18 cellular contexts compared by ENCODE assay signal in genomic region chr6:48426636-48427035, GRCh38.
DNase-seq lines count a peak whose midpoint lies in the region; ATAC-seq and TF ChIP-seq lines count a peak whose summit lies in the region.
"Had no signal": no experiment of that assay in that cellular context is flagged by ENCODE, and none has a peak within 500 bp of the region (broad histone marks: within the 10 kb centered on the region; RNA-seq: fewer than 3 reads in every experiment).

No MANE protein-coding gene starts in this region.

- POLR2A ChIA-PET in PC-3 (lab: Charles Lee; ENCODE audit: unreplicated experiment): no interaction called here

- H3K4me3 ChIP-seq in PC-3 (ENCODE audit: low read length): no peak overlapping the region
- no peak overlapping the region for H3K4me3 ChIP-seq in body of pancreas
- H3K4me3 ChIP-seq: lung, neural progenitor cell had no signal

- H3K36me3 ChIP-seq in PC-3 (ENCODE audit: low read depth, low read length) (no peaks in the 10 kb centered on the region), body of pancreas (replicated peaks in 1 of 2; ENCODE audit: insufficient read depth in 1 of 2, low read depth in 2 of 2) (no peaks in the 10 kb centered on the region)
- H3K36me3 ChIP-seq: neural progenitor cell had no signal

- H3F3A ChIP-seq in PC-3 (ENCODE audit: low read length, unreplicated experiment): no peaks in the 10 kb centered on the region

- DNase-seq in ELR (ENCODE audit: low read depth) (peak; percentile 91), PC-3 (peak; percentile 40), dermis blood vessel endothelial cell (peak; percentile 7), non-pigmented ciliary epithelial cell (ENCODE audit: low read depth) (peak; percentile 75), body of pancreas (no peak)
- no peak for DNase-seq in activated naive CD4-positive, alpha-beta T cell (lab: John Stamatoyannopoulos, UW)
- DNase-seq in activated naive CD8-positive, alpha-beta T cell treated with anti-CD3 and anti-CD28 coated beads for 36 hours: no peak
- DNase-seq: activated CD4-positive, alpha-beta T cell treated with anti-CD3 and anti-CD28 coated beads, Interleukin-2, amount 10 ng/mL, durations not matched to agents 7 days and 5 days; CD8-positive, alpha-beta memory T cell; endodermal cell; H7; NCI-H446; RPMI8226; small intestine; T-helper 9 cell had no signal

- H3K27me3 ChIP-seq in PC-3 (ENCODE audit: low read length) (no peaks in the 10 kb centered on the region), body of pancreas (no peaks in the 10 kb centered on the region)
- H3K27me3 ChIP-seq: neural progenitor cell had no signal

- no peak for TF ChIP-seq POLR2A in body of pancreas (IDR thresholded peaks at IDR 0.05)

- H3K27ac ChIP-seq in PC-3 (ENCODE audit: low read length) (no peak overlapping the region), body of pancreas (no peak overlapping the region)
- H3K27ac ChIP-seq: neural progenitor cell had no signal

- intact Hi-C loops in PC-3 (cut with micrococcal nuclease): no loop called here
- intact Hi-C loops in body of pancreas (cut with DNase I): no loop called here

- CTCF ChIA-PET in PC-3 (lab: Charles Lee): no interaction called here

- peaks cover 3% of the 10 kb centered on the region for H3K9me3 Mint-ChIP-seq in activated naive CD8-positive, alpha-beta T cell treated with anti-CD3 and anti-CD28 coated beads for 36 hours
- H3K9me3 Mint-ChIP-seq: activated CD4-positive, alpha-beta T cell treated with anti-CD3 and anti-CD28 coated beads, Interleukin-2, amount 10 ng/mL, durations not matched to agents 7 days and 5 days had no signal

- no peaks in the 10 kb centered on the region for H3K4me1 Mint-ChIP-seq in activated naive CD8-positive, alpha-beta T cell treated with anti-CD3 and anti-CD28 coated beads for 36 hours
- H3K4me1 Mint-ChIP-seq: activated CD4-positive, alpha-beta T cell treated with anti-CD3 and anti-CD28 coated beads, Interleukin-2, amount 10 ng/mL, durations not matched to agents 7 days and 5 days; CD8-positive, alpha-beta memory T cell; endodermal cell; neural progenitor cell had no signal

- no peak for TF ChIP-seq CTCF in PC-3 (conservative IDR thresholded peaks at IDR 0.05; ENCODE audit: low read depth, low read length)
- TF ChIP-seq CTCF in body of pancreas (IDR thresholded peaks at IDR 0.05): no peak

- no peak overlapping the region for H2AFZ ChIP-seq in PC-3 (ENCODE audit: low read length)
- H2AFZ ChIP-seq: neural progenitor cell had no signal

- H3K9me3 ChIP-seq in PC-3 (ENCODE audit: low read length) (no peaks in the 10 kb centered on the region), body of pancreas (no peaks in the 10 kb centered on the region)

- no peak overlapping the region for H3K9ac ChIP-seq in PC-3 (ENCODE audit: low read length)
- H3K9ac ChIP-seq: neural progenitor cell had no signal

- H3K27me3 Mint-ChIP-seq in activated naive CD8-positive, alpha-beta T cell treated with anti-CD3 and anti-CD28 coated beads for 36 hours: no peaks in the 10 kb centered on the region
- H3K27me3 Mint-ChIP-seq: activated CD4-positive, alpha-beta T cell treated with anti-CD3 and anti-CD28 coated beads, Interleukin-2, amount 10 ng/mL, durations not matched to agents 7 days and 5 days; CD8-positive, alpha-beta memory T cell had no signal

- H3K4me3 Mint-ChIP-seq in activated naive CD8-positive, alpha-beta T cell treated with anti-CD3 and anti-CD28 coated beads for 36 hours: no peak overlapping the region
- H3K4me3 Mint-ChIP-seq: activated CD4-positive, alpha-beta T cell treated with anti-CD3 and anti-CD28 coated beads, Interleukin-2, amount 10 ng/mL, durations not matched to agents 7 days and 5 days; CD8-positive, alpha-beta memory T cell; endodermal cell; neural progenitor cell had no signal

- no TSS peak for BruUV-seq in PC-3 (replicated peaks; lab: Mats Ljungman, UMichigan)

- ATAC-seq in PC-3 (no peak), body of pancreas (no peak), GM21367 (IDR thresholded peaks at IDR 0.05; ENCODE audit: unreplicated experiment) (no peak)

- H3K4me2 ChIP-seq in PC-3 (ENCODE audit: low read length): no peak overlapping the region
- H3K4me2 ChIP-seq: neural progenitor cell had no signal

- H3K79me2 ChIP-seq in PC-3 (ENCODE audit: low read length): no peaks in the 10 kb centered on the region

- peaks cover 28% of the 10 kb centered on the region for H3K4me1 ChIP-seq in PC-3 (ENCODE audit: insufficient read depth, low read length)
- no peaks in the 10 kb centered on the region for H3K4me1 ChIP-seq in body of pancreas
- H3K4me1 ChIP-seq: neural progenitor cell had no signal

- no peaks in the 10 kb centered on the region for H3K9me2 ChIP-seq in PC-3 (replicated peaks; ENCODE audit: low read length)

- WGBS in body of pancreas, 2 donors: 52 to 62% methylated on average over 3 of the region's 3 CpGs

- no peaks in the 10 kb centered on the region for H3K36me3 Mint-ChIP-seq in activated naive CD8-positive, alpha-beta T cell treated with anti-CD3 and anti-CD28 coated beads for 36 hours
- H3K36me3 Mint-ChIP-seq: CD8-positive, alpha-beta memory T cell; neural progenitor cell had no signal

- H3K27ac Mint-ChIP-seq in activated naive CD8-positive, alpha-beta T cell treated with anti-CD3 and anti-CD28 coated beads for 36 hours: no peak overlapping the region
- H3K27ac Mint-ChIP-seq: activated CD4-positive, alpha-beta T cell treated with anti-CD3 and anti-CD28 coated beads, Interleukin-2, amount 10 ng/mL, durations not matched to agents 7 days and 5 days; CD8-positive, alpha-beta memory T cell; endodermal cell; neural progenitor cell had no signal

- H4K20me1 ChIP-seq in PC-3 (ENCODE audit: low read length): no peaks in the 10 kb centered on the region

Comparison
In these comparisons a context has a peak if more than half of its experiments do, and no peak if none do; other contexts are left out.
1. DNase-seq: peak in ELR (single experiment), PC-3 (single experiment), dermis blood vessel endothelial cell (single experiment) and non-pigmented ciliary epithelial cell (single experiment); none in body of pancreas (0 of 4), activated naive CD4-positive, alpha-beta T cell (0 of 4) and activated naive CD8-positive, alpha-beta T cell treated with anti-CD3 and anti-CD28 coated beads for 36 hours (single experiment).